Comparison of ENCODE assay signal across 1 cellular context in the genomic region with DNA sequence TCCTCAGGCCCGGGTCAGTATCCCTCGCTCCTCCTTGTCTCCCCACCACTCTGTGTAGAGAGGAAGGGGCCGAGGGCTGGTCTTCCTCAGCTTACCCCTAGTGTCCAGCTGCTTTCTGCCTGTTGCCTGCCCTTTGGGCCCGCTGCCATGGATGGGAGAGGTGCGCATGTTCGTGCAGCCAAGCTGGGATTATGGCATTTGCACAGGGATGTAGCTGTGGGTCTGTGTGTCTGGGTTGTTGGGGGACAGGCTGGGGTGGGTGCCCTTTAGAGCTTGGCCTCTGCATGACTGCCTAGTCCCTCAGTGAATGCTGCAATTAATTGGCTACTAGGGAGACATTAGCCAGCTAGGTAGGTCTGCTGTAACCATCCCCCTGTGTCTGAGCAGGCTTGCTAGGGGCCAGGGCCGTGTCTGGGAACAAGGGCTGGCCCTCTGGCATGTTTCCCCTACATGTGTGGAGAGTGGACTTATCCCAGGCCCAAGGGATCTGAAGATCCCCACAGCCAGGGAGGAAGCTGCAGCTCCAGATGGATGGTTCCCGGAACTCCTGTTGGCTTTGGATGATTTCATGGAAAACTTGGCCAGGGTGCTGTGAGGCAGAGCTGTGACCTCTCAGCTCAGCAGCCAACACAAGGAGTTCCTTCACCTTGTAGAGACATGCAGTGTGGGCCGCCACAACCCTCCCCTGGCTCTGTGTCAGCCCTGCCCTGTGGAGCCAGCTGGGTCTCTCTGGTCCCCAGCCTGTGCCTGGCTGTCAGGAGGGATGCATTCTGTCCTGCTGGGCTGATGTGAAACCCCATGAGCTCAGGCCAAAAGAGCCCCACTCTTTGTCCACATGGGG.
TF ChIP-seq lines count a peak whose summit lies in the region.

No MANE protein-coding gene starts in this region.

TF ChIP-seq in K562, 482 proteins besides CTCF, POLR2A, EP300 and RAD21 (continued from another document):
- TF ChIP-seq ZNF76 (CRISPR knock-in tag; IDR thresholded peaks at IDR 0.05; ENCODE audit: borderline replicate concordance) (no peak), HSF4 (CRISPR knock-in tag; IDR thresholded peaks at IDR 0.05; ENCODE audit: borderline replicate concordance) (no peak), GABPB2 (CRISPR knock-in tag; conservative IDR thresholded peaks at IDR 0.05) (no peak), CBX5 (IDR thresholded peaks at IDR 0.05; ENCODE audit: borderline replicate concordance, low read depth) (no peak), BRD9 (IDR thresholded peaks at IDR 0.05; ENCODE audit: low read depth, partially characterized antibody) (no peak), THRAP3 (IDR thresholded peaks at IDR 0.05; ENCODE audit: borderline replicate concordance) (no peak), ZNF77 (CRISPR knock-in tag; IDR thresholded peaks at IDR 0.05) (no peak), SRSF9 (IDR thresholded peaks at IDR 0.05; ENCODE audit: borderline replicate concordance, low read depth, low read length) (no peak)
- TF ChIP-seq, protein P1, sequence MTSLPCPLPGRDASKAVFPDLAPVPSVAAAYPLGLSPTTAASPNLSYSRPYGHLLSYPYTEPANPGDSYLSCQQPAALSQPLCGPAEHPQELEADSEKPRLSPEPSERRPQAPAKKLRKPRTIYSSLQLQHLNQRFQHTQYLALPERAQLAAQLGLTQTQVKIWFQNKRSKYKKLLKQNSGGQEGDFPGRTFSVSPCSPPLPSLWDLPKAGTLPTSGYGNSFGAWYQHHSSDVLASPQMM (CRISPR knock-in tag; IDR thresholded peaks at IDR 0.05): no peak
